Comparison of ENCODE assay signal across 25 cellular contexts in the genomic region with DNA sequence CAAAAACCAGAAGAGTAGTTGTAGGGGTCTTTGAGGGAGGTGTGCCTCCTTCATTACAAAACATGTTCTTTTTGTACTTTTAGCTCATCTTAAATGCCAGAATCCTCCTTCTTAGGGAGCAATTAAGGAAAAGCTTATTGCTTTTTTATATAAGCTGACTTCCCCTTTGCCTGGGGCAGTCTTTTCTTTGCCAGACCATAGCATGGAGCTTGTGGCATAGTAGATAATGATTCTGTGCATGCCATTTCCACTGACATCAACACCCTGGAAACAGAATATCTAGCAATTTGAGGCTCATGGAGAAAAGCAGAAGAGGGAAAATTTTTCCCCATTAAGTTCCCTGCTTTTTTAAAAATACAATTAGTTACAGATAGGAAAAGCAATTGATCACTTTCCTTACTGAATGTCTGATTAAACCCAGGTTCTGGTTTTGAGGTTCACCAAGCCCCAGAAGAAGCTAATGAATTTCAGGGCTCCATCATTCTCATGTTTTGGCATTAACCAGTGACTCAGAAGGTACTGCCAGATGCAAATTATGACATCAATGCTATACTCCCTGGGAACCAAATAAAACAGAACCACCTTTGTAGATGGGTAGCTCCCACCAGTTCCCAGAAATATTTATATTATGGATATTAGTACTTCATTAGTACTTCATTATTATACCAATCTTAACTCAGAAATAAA.
DNase-seq lines count a peak whose midpoint lies in the region; ATAC-seq and TF ChIP-seq lines count a peak whose summit lies in the region.
"Had no signal": no experiment of that assay in that cellular context is flagged by ENCODE, and none has a peak within 500 bp of the region (broad histone marks: within the 10 kb centered on the region; RNA-seq: fewer than 3 reads in every experiment).

No MANE protein-coding gene starts in this region.

- CTCF ChIA-PET in SK-N-SH (lab: Yijun Ruan, JAX) = interaction anchor here (0.6 to 2.1 kb wide), 4 partner anchors 13 to 414 kb away, joined by 3 to 6 read pairs (median 4); no protein-coding TSS in a partner anchor

- H3K4me3 ChIP-seq in SK-N-SH (ENCODE audit: low read depth in 2 of 2, low read length in 1 of 2) (no peak overlapping the region; a peak in 1 of 4 replicates), adipocyte (ENCODE audit: low read length) (no peak overlapping the region), mesodermal cell (ENCODE audit: extremely low read depth, insufficient read depth, low read length, poor library complexity, severe bottlenecking) (no peak overlapping the region), uterus (no peak overlapping the region), Peyer's patch (no peak overlapping the region)
- H3K4me3 ChIP-seq: A549, dorsolateral prefrontal cortex, lung had no signal

- H3K27me3 ChIP-seq in SK-N-SH (ENCODE audit: insufficient read depth) = no peaks in the 10 kb centered on the region
- no peaks in the 10 kb centered on the region for H3K27me3 ChIP-seq in adipocyte (replicated peaks; ENCODE audit: control insufficient read depth, insufficient read depth, low read length)
- no peaks in the 10 kb centered on the region for H3K27me3 ChIP-seq in uterus
- H3K27me3 ChIP-seq in Peyer's patch = no peaks in the 10 kb centered on the region
- H3K27me3 ChIP-seq: dorsolateral prefrontal cortex had no signal

- H2AFZ ChIP-seq in SK-N-SH (ENCODE audit: low read depth) = no peak overlapping the region

- H3F3A ChIP-seq in SK-N-SH (replicated peaks; ENCODE audit: insufficient read depth) = peaks cover 22% of the 10 kb centered on the region

- H3K4me2 ChIP-seq in SK-N-SH = no peak overlapping the region
- H3K4me2 ChIP-seq: A549 had no signal

- TF ChIP-seq CTCF in SK-N-SH (IDR thresholded peaks at IDR 0.05) = no peak
- no peak for TF ChIP-seq CTCF in uterus (IDR thresholded peaks at IDR 0.05)
- no peak for TF ChIP-seq CTCF in Peyer's patch (IDR thresholded peaks at IDR 0.05)

- H3K79me2 ChIP-seq in SK-N-SH (ENCODE audit: insufficient read depth) = no peaks in the 10 kb centered on the region

- TF ChIP-seq POLR2A in uterus (IDR thresholded peaks at IDR 0.05) (no peak), Peyer's patch (IDR thresholded peaks at IDR 0.05) (no peak)

- H3K9me2 ChIP-seq in SK-N-SH = no peaks in the 10 kb centered on the region

- no peak for TF ChIP-seq EP300 in SK-N-SH (IDR thresholded peaks at IDR 0.05; ENCODE audit: borderline replicate concordance in 1 of 2, low read depth in 1 of 2, low read length in 1 of 2)

- POLR2A ChIA-PET in SK-N-SH (lab: Yijun Ruan, JAX) = no interaction called here

- H3K4me1 ChIP-seq in SK-N-SH (ENCODE audit: control insufficient read depth in 1 of 2, insufficient read depth in 2 of 2, low read depth in 1 of 2, low read length in 1 of 2) (peaks cover 0 to 11% of the 10 kb centered on the region in 2 experiments; a peak in 3 of 4 replicates), adipocyte (ENCODE audit: control insufficient read depth, insufficient read depth, low read length) (peaks cover 10% of the 10 kb centered on the region), mesodermal cell (ENCODE audit: control insufficient read depth, insufficient read depth, low read length, poor library complexity, severe bottlenecking) (peaks cover 21% of the 10 kb centered on the region), uterus (no peaks in the 10 kb centered on the region), Peyer's patch (no peaks in the 10 kb centered on the region)

- peak overlapping the region in 1 of 2 experiments; percentile 12; a peak in 1 of 4 replicates for H3K27ac ChIP-seq in SK-N-SH (ENCODE audit: low read depth in 2 of 2, low read length in 1 of 2)
- H3K27ac ChIP-seq in mesodermal cell (ENCODE audit: low read depth, low read length, severe bottlenecking) = peak overlapping the region; percentile 41
- peak overlapping the region; percentile 39 to 46 for H3K27ac ChIP-seq in uterus
- H3K27ac ChIP-seq in Peyer's patch = no peak overlapping the region
- H3K27ac ChIP-seq: A549, dorsolateral prefrontal cortex had no signal

- intact Hi-C loops in uterus (cut with DNase I; ENCODE audit: low total_unique reads) = no loop called here

- H3K36me3 ChIP-seq in SK-N-SH (replicated peaks in 1 of 2; ENCODE audit: control insufficient read depth in 1 of 2, insufficient read depth in 2 of 2, low read length in 1 of 2) = peaks cover 0 to 3% of the 10 kb centered on the region in 2 experiments
- no peaks in the 10 kb centered on the region for H3K36me3 ChIP-seq in adipocyte (ENCODE audit: control insufficient read depth, insufficient read depth, low read length, severe bottlenecking)
- H3K36me3 ChIP-seq in mesodermal cell (ENCODE audit: control insufficient read depth, insufficient read depth, low read length) = no peaks in the 10 kb centered on the region
- no peaks in the 10 kb centered on the region for H3K36me3 ChIP-seq in uterus
- H3K36me3 ChIP-seq in Peyer's patch = no peaks in the 10 kb centered on the region

- ATAC-seq in SK-N-SH treated with all-trans-retinoic acid at 6 μM for 48 hours (no peak), HG03095 (IDR thresholded peaks at IDR 0.05; ENCODE audit: unreplicated experiment) (no peak)
- ATAC-seq: A549; activated CD8-positive, alpha-beta memory T cell treated with anti-CD3 and anti-CD28 coated beads, Interleukin-2, amount 10 ng/mL, durations not matched to agents 7 days and 5 days; T-helper 17 cell had no signal

- H4K20me1 ChIP-seq in SK-N-SH (ENCODE audit: insufficient read depth) = no peaks in the 10 kb centered on the region

- H3K9ac ChIP-seq in SK-N-SH = no peak overlapping the region
- no peak overlapping the region for H3K9ac ChIP-seq in adipocyte (ENCODE audit: low read length)

- DNase-seq in SK-N-SH = no peak
- DNase-seq in adipocyte (ENCODE audit: low read depth) = peak; percentile 48
- DNase-seq in uterus = no peak
- no peak for DNase-seq in Peyer's patch
- no peak for DNase-seq in activated naive CD4-positive, alpha-beta T cell (lab: John Stamatoyannopoulos, UW)
- DNase-seq: activated CD4-positive, alpha-beta T cell treated with anti-CD3 and anti-CD28 coated beads for 48 hours; activated CD8-positive, alpha-beta memory T cell treated with anti-CD3 and anti-CD28 coated beads, Interleukin-2, amount 10 ng/mL, durations not matched to agents 7 days and 5 days; activated naive CD4-positive, alpha-beta T cell treated with anti-CD3 and anti-CD28 coated beads, Interleukin-2, amount 50 U/mL, for 16 hours; aorta; caudate nucleus; DMS79; dorsolateral prefrontal cortex; head of caudate nucleus; kidney glomerular epithelial cell; NCI-H1092 treated with DMSO at 0.1 percent for 48 hours; NCI-H2029 treated with DMSO at 0.1 percent for 48 hours; NCI-H446; NK-92 treated with Interleukin-12 subunit alpha and Interleukin-12 subunit beta, amount 100 ng/mL, for 24 hours; nucleus accumbens; T-helper 17 cell had no signal

- TF ChIP-seq RAD21 in SK-N-SH (IDR thresholded peaks at IDR 0.05; ENCODE audit: low read length) = no peak

- H3K9me3 ChIP-seq in SK-N-SH (no peaks in the 10 kb centered on the region), adipocyte (ENCODE audit: control insufficient read depth, low read length) (no peaks in the 10 kb centered on the region), mesodermal cell (ENCODE audit: control insufficient read depth, low read length) (no peaks in the 10 kb centered on the region), uterus (no peaks in the 10 kb centered on the region), Peyer's patch (no peaks in the 10 kb centered on the region)
- H3K9me3 ChIP-seq: A549 had no signal

TF ChIP-seq in SK-N-SH treated with all-trans-retinoic acid at 6 μM for 48 hours, 23 proteins besides CTCF, POLR2A, EP300 and RAD21:
- TF ChIP-seq ZNF565 (CRISPR knock-in tag; conservative IDR thresholded peaks at IDR 0.05; ENCODE audit: low read depth) (no peak), ISL1 (CRISPR knock-in tag; IDR thresholded peaks at IDR 0.05) (peak; percentile 13; the same call in 1 of the 2 replicates)

TF ChIP-seq in SK-N-SH, 30 proteins besides CTCF, POLR2A, EP300 and RAD21 (continues in another document):
- no peak for TF ChIP-seq FOXJ3 (CRISPR knock-in tag; IDR thresholded peaks at IDR 0.05)
- no peak for TF ChIP-seq RCOR1 (IDR thresholded peaks at IDR 0.05; ENCODE audit: low read length)
- TF ChIP-seq RXRA (IDR thresholded peaks at IDR 0.05; ENCODE audit: borderline replicate concordance, low read depth) = no peak
- no peak for TF ChIP-seq RFX5 (IDR thresholded peaks at IDR 0.05; ENCODE audit: low read length)
- no peak for TF ChIP-seq FOSL2 (IDR thresholded peaks at IDR 0.05; ENCODE audit: borderline replicate concordance, low read depth)
- TF ChIP-seq SIN3A (IDR thresholded peaks at IDR 0.05; ENCODE audit: borderline replicate concordance, low read depth, low read length) = no peak
- no peak for TF ChIP-seq EZH2phosphoT487 (IDR thresholded peaks at IDR 0.05; ENCODE audit: borderline replicate concordance, low read depth)
- TF ChIP-seq, protein P1, sequence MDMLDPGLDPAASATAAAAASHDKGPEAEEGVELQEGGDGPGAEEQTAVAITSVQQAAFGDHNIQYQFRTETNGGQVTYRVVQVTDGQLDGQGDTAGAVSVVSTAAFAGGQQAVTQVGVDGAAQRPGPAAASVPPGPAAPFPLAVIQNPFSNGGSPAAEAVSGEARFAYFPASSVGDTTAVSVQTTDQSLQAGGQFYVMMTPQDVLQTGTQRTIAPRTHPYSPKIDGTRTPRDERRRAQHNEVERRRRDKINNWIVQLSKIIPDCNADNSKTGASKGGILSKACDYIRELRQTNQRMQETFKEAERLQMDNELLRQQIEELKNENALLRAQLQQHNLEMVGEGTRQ (IDR thresholded peaks at IDR 0.05; ENCODE audit: borderline replicate concordance, low read depth, low read length) = no peak

Comparison
In these comparisons a context has a peak if more than half of its experiments do, and no peak if none do; other contexts are left out.
1. H3K27ac ChIP-seq: peak in mesodermal cell (single experiment) and uterus (2 of 2); none in Peyer's patch (0 of 4).